In the genomic region with DNA sequence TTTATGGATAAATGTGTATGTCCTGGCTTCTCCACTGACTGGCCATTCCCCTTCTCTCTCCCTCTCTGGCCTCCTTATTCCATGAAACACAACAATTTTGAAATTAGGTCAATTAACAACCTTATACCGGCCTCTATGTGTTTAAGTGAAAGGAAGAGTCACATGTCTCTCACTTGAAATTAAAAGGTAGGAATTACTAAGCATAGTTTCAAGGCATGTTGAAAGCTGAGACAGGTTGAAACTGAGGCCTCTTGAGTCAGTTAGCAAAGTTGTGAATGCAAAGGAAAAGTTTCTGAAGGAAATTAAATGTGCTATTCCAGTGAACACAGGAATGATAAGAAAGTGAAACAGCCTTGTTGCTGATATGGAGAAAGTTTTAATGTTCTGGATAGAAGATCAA, we compare ENCODE assay signal across 25 cellular contexts.
"Had no signal": no experiment of that assay in that cellular context is flagged by ENCODE, and none has a peak within 500 bp of the region (broad histone marks: within the 10 kb centered on the region; RNA-seq: fewer than 3 reads in every experiment).

No MANE protein-coding gene starts in this region.

- H3K27me3 ChIP-seq: SJCRH30 had no signal

- DNase-seq: Kasumi-1, MM.1S, NCI-H1092 treated with DMSO at 0.1 percent for 48 hours, NCI-H1436, NCI-H187, NCI-H2029, NCI-H2081 treated with DMSO at 0.1 percent for 48 hours, NCI-H2171, NCI-H226, NCI-H446, NCI-H510A, NCI-H524 treated with DMSO at 0.1 percent for 48 hours, NCI-H69, NCI-H774, PC-3, SHP77 treated with DMSO at 0.1 percent for 48 hours, SJCRH30 had no signal

- H3K4me1 Mint-ChIP-seq: IgD-negative memory B cell had no signal

- H3K4me3 ChIP-seq: K562, SJCRH30, SK-N-MC had no signal

- H3K9me3 Mint-ChIP-seq: IgD-negative memory B cell had no signal

- H3K9me3 ChIP-seq: SJCRH30 had no signal

- H3K36me3 Mint-ChIP-seq: IgD-negative memory B cell had no signal

- ATAC-seq: K562, Panc1, PC-3 had no signal

- H3K4me3 Mint-ChIP-seq: IgD-negative memory B cell had no signal

- H3K36me3 ChIP-seq: SJCRH30 had no signal

- FAIRE-seq: HTR-8/SVneo, K562 had no signal

- H3K27ac ChIP-seq: HL-60, KMS-11, RWPE1, SJCRH30, SK-N-MC had no signal

- H3K27ac Mint-ChIP-seq: IgD-negative memory B cell had no signal

- H3K4me1 ChIP-seq: SJCRH30 had no signal
